ENCODE assay signal across 8 cellular contexts in the genomic region with DNA sequence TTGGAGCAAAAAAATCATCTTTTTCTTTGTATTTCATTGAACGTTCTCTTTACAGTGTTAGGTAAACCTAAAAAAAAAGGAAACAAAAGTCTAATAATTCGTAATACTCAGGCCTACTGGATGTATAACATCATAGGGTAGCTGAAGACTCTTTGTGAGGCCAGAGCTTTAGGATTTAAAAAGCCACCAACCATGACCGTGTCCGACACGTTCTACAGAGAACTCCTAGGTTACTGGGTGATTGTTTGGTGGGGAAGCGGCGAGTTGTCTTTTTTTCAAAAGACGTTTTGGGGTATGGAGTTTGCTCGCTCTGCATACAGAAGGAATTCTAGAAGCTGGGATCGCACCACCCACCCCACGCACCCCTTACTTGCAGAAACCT. TPM values are rescaled to one million over a fixed set of nuclear protein-coding genes. Genes with fewer than 3 reads are reported as not detected.
DNase-seq lines count a peak whose midpoint lies in the region; FAIRE-seq and TF ChIP-seq lines count a peak whose summit lies in the region.

No MANE protein-coding gene starts in this region.

- TF ChIP-seq RAD21 in liver (IDR thresholded peaks at IDR 0.05), result peak in 1 of 2 donors; percentile 2

- H3K27me3 ChIP-seq in brain microvascular endothelial cell (replicated peaks) (no peaks in the 10 kb centered on the region), liver (ENCODE audit: control insufficient read depth in 4 of 4, insufficient read depth in 4 of 4, low read length in 3 of 4) (no peaks in the 10 kb centered on the region), thyroid gland (no peaks in the 10 kb centered on the region)

- no peak for TF ChIP-seq POLR2A in NB4 (IDR thresholded peaks at IDR 0.05; ENCODE audit: extremely low read depth, insufficient read length)
- TF ChIP-seq POLR2A in thyroid gland (IDR thresholded peaks at IDR 0.05), result no peak

- no peak for TF ChIP-seq CTCF in GM12865 (IDR thresholded peaks at IDR 0.05; ENCODE audit: insufficient read depth, low read depth, low read length, missing control alignments)
- TF ChIP-seq CTCF in NB4 (IDR thresholded peaks at IDR 0.05; ENCODE audit: low read depth, low read length), result no peak
- no peak for TF ChIP-seq CTCF in brain microvascular endothelial cell (IDR thresholded peaks at IDR 0.05; ENCODE audit: low read depth, low read length, missing control alignments)
- no peak for TF ChIP-seq CTCF in liver (IDR thresholded peaks at IDR 0.05; ENCODE audit: low read depth, low read length, missing input control)
- TF ChIP-seq CTCF in thyroid gland (IDR thresholded peaks at IDR 0.05), result no peak

- WGBS in liver, result under 1% methylated on average over 11 of the region's 11 CpGs
- WGBS in thyroid gland, 2 donors, result 0 to 1% methylated on average over 9 to 11 of the region's 11 CpGs

- intact Hi-C loops in thyroid gland (cut with DNase I), result no loop called here

- no peak for DNase-seq in GM12865 (ENCODE audit: low read depth)
- DNase-seq in NB4 (ENCODE audit: low read depth), result no peak
- no peak for DNase-seq in brain microvascular endothelial cell
- DNase-seq in thyroid gland, result no peak
- DNase-seq in DMS114 treated with DMSO at 0.1 percent for 48 hours (lab: John Stamatoyannopoulos, UW; ENCODE audit: unreplicated experiment), result no peak
- DNase-seq in NCI-H1105 (lab: John Stamatoyannopoulos, UW), result no peak
- no peak for DNase-seq in urothelium cell line (ENCODE audit: low spot score)

- peak overlapping the region; percentile 70 for H3K4me3 ChIP-seq in GM12865 (ENCODE audit: low read depth, low read length)
- H3K4me3 ChIP-seq in NB4 (ENCODE audit: low read depth, low read length), result peak overlapping the region; percentile 81
- peak overlapping the region; percentile 91 for H3K4me3 ChIP-seq in brain microvascular endothelial cell (ENCODE audit: low read depth, low read length)
- H3K4me3 ChIP-seq in liver (ENCODE audit: low read depth in 1 of 3, low read length in 3 of 3), result peak overlapping the region; percentile 54 to 100 (median 92)
- peak overlapping the region in 2 of 3 donors; percentile 96 to 97 for H3K4me3 ChIP-seq in thyroid gland (replicated peaks in 1 of 3)

- H3K36me3 ChIP-seq in brain microvascular endothelial cell (replicated peaks), result peaks cover 13% of the 10 kb centered on the region
- no peaks in the 10 kb centered on the region for H3K36me3 ChIP-seq in liver (ENCODE audit: control insufficient read depth in 4 of 4, insufficient read depth in 3 of 4, low read depth in 1 of 4, low read length in 3 of 4)
- H3K36me3 ChIP-seq in thyroid gland, result no peaks in the 10 kb centered on the region

- H3K9me3 ChIP-seq in liver (ENCODE audit: control insufficient read depth in 4 of 4, low read length in 3 of 4) (no peaks in the 10 kb centered on the region), thyroid gland (no peaks in the 10 kb centered on the region)

- peak overlapping the region; percentile 78 to 88 for H3K9ac ChIP-seq in liver (ENCODE audit: low read depth in 1 of 2, low read length in 2 of 2)

- in situ Hi-C loops in brain microvascular endothelial cell (cut with HindIII; ENCODE audit: low pct_ligation_motif_present, low sequenced_read_pairs), result no loop called here

- H3K27ac ChIP-seq in brain microvascular endothelial cell, result peak overlapping the region; percentile 100
- H3K27ac ChIP-seq in liver (ENCODE audit: low read depth in 1 of 2, low read length in 2 of 2), result peak overlapping the region; percentile 99
- H3K27ac ChIP-seq in thyroid gland, result peak overlapping the region; percentile 98 to 100 (median 100)

- no peak for FAIRE-seq in urothelium cell line (lab: Jason Lieb, UNC)

- H3K4me1 ChIP-seq in liver (ENCODE audit: control insufficient read depth in 4 of 4, insufficient read depth in 4 of 4, low read length in 3 of 4), result peaks cover 4 to 29% (median 25%) of the 10 kb centered on the region in 4 donors
- peaks cover 21 to 33% of the 10 kb centered on the region in 2 donors for H3K4me1 ChIP-seq in thyroid gland

TF ChIP-seq in liver, 16 proteins besides CTCF, POLR2A, EP300 and RAD21:
- TF ChIP-seq RXRA (IDR thresholded peaks at IDR 0.05), result no peak
- TF ChIP-seq YY1 (IDR thresholded peaks at IDR 0.05), result no peak
- TF ChIP-seq JUND (IDR thresholded peaks at IDR 0.05), result no peak
- TF ChIP-seq NR2F2 (IDR thresholded peaks at IDR 0.05), result no peak
- no peak for TF ChIP-seq MAX (IDR thresholded peaks at IDR 0.05)
- TF ChIP-seq HNF4G (IDR thresholded peaks at IDR 0.05), result no peak
- TF ChIP-seq ZBTB33 (IDR thresholded peaks at IDR 0.05), result no peak
- no peak for TF ChIP-seq FOXA1 (IDR thresholded peaks at IDR 0.05)
- no peak for TF ChIP-seq ATF3 (IDR thresholded peaks at IDR 0.05)
- TF ChIP-seq EGR1 (IDR thresholded peaks at IDR 0.05; ENCODE audit: low read depth in 2 of 2), result no peak
- no peak for TF ChIP-seq FOXA2 (IDR thresholded peaks at IDR 0.05)
- no peak for TF ChIP-seq HNF4A (conservative IDR thresholded peaks at IDR 0.05)

RNA-seq across cellular contexts. Expression of gene CAPRIN1, which starts 0.6 kb away (rescaled TPM):
- 100 to 1,000 TPM in 1 of 2 donors, 10 to 100 TPM in 1; 78.4 to 112 TPM for total RNA-seq in liver
- 10 to 100 TPM; 19.5 to 34.6 TPM for polyA plus RNA-seq in liver
- total RNA-seq in thyroid gland, result 100 to 1,000 TPM; 164 to 207 (median 180) TPM

RNA-seq across cellular contexts. Expression of gene NAT10, which starts 54.5 kb away (rescaled TPM):
- total RNA-seq in liver (10 to 100 TPM; 13.5 to 13.6 TPM), thyroid gland (10 to 100 TPM; 25.9 to 32.9 (median 31.2) TPM)
- 10 to 100 TPM in 1 of 2 donors, 1 to 10 TPM in 1; 9.1 to 14.0 TPM for polyA plus RNA-seq in liver
